ENCODE assay signal across 11 cellular contexts in genomic region chr20:31694842-31695593, GRCh38. TPM values are rescaled to one million over a fixed set of nuclear protein-coding genes. Genes with fewer than 3 reads are reported as not detected.
DNase-seq lines count a peak whose midpoint lies in the region; ATAC-seq and TF ChIP-seq lines count a peak whose summit lies in the region.
"Had no signal": no experiment of that assay in that cellular context is flagged by ENCODE, and none has a peak within 500 bp of the region (broad histone marks: within the 10 kb centered on the region; RNA-seq: fewer than 3 reads in every experiment).

No MANE protein-coding gene starts in this region.

- H3K9me3 ChIP-seq in GM23248 (ENCODE audit: low read depth) (no peaks in the 10 kb centered on the region), SU-DHL-6 (ENCODE audit: insufficient read depth, low read length) (no peaks in the 10 kb centered on the region), endodermal cell (ENCODE audit: control insufficient read depth, low read length) (no peaks in the 10 kb centered on the region), skeletal muscle satellite cell (replicated peaks; ENCODE audit: low read length) (no peaks in the 10 kb centered on the region)

- H3K79me2 ChIP-seq in GM23248 (ENCODE audit: insufficient read depth), result peaks cover 87% of the 10 kb centered on the region
- peaks cover 39% of the 10 kb centered on the region for H3K79me2 ChIP-seq in SU-DHL-6 (ENCODE audit: insufficient read depth, low read length)

- H3K9ac ChIP-seq in GM23248 (no peak overlapping the region), SU-DHL-6 (ENCODE audit: low read length) (no peak overlapping the region), endodermal cell (ENCODE audit: extremely low read depth, low read length, poor library complexity, severe bottlenecking) (no peak overlapping the region), skeletal muscle satellite cell (ENCODE audit: low read depth, low read length) (peak overlapping the region; percentile 62)

- ATAC-seq in GM21825 (IDR thresholded peaks at IDR 0.05; ENCODE audit: unreplicated experiment), result no peak

- no peak overlapping the region for H3K4me3 Mint-ChIP-seq in endodermal cell

- H3K27ac ChIP-seq in GM23248 (peak overlapping the region; percentile 61), SU-DHL-6 (ENCODE audit: low read depth, low read length) (peak overlapping the region; percentile 22), endodermal cell (ENCODE audit: low read depth, low read length) (no peak overlapping the region)

- H2AFZ ChIP-seq in GM23248 (no peak overlapping the region), SU-DHL-6 (ENCODE audit: low read depth, low read length, severe bottlenecking) (no peak overlapping the region)

- H3K36me3 ChIP-seq in GM23248 (ENCODE audit: low read depth), result no peaks in the 10 kb centered on the region
- no peaks in the 10 kb centered on the region for H3K36me3 ChIP-seq in SU-DHL-6 (ENCODE audit: low read length)
- H3K36me3 ChIP-seq in endodermal cell (ENCODE audit: control insufficient read depth, insufficient read depth, low read length), result peaks cover 26% of the 10 kb centered on the region
- H3K36me3 ChIP-seq in skeletal muscle satellite cell (ENCODE audit: insufficient read depth, low read length), result peaks cover 55% of the 10 kb centered on the region

- H4K20me1 ChIP-seq in GM23248 (ENCODE audit: insufficient read depth) (no peaks in the 10 kb centered on the region), SU-DHL-6 (ENCODE audit: low read depth, low read length) (no peaks in the 10 kb centered on the region)

- H3F3A ChIP-seq in GM23248 (ENCODE audit: insufficient read depth) (peaks cover 52% of the 10 kb centered on the region), SU-DHL-6 (ENCODE audit: insufficient read depth) (peaks cover 17% of the 10 kb centered on the region)

- H3K4me2 ChIP-seq in GM23248 (ENCODE audit: unreplicated experiment) (peak overlapping the region; percentile 55), SU-DHL-6 (ENCODE audit: low read depth, low read length, poor library complexity, severe bottlenecking) (no peak overlapping the region), skeletal muscle satellite cell (ENCODE audit: low read length) (no peak overlapping the region)

- in situ Hi-C loops in GM23248 (cut with MboI), result no loop called here

- peaks cover 49% of the 10 kb centered on the region for H3K36me3 Mint-ChIP-seq in endodermal cell (ENCODE audit: low read depth)

- no peaks in the 10 kb centered on the region for H3K9me2 ChIP-seq in GM23248 (ENCODE audit: insufficient read depth)
- no peaks in the 10 kb centered on the region for H3K9me2 ChIP-seq in SU-DHL-6 (replicated peaks; ENCODE audit: insufficient read depth, low read length)

- H3K4me3 ChIP-seq in GM23248, result no peak overlapping the region
- H3K4me3 ChIP-seq in SU-DHL-6 (ENCODE audit: insufficient read depth, low read length, poor library complexity, severe bottlenecking), result no peak overlapping the region
- no peak overlapping the region for H3K4me3 ChIP-seq in endodermal cell (ENCODE audit: low read length)
- no peak overlapping the region for H3K4me3 ChIP-seq in skeletal muscle satellite cell (ENCODE audit: low read length)

- H3K27me3 Mint-ChIP-seq in endodermal cell (ENCODE audit: insufficient read depth), result no peaks in the 10 kb centered on the region

- peak overlapping the region; percentile 18 for H3K27ac Mint-ChIP-seq in endodermal cell

- peaks cover 67% of the 10 kb centered on the region for H3K4me1 ChIP-seq in GM23248 (ENCODE audit: insufficient read depth)
- peaks cover 7% of the 10 kb centered on the region for H3K4me1 ChIP-seq in endodermal cell (ENCODE audit: control insufficient read depth, insufficient read depth, low read length)
- peaks cover 79% of the 10 kb centered on the region for H3K4me1 ChIP-seq in skeletal muscle satellite cell (ENCODE audit: control insufficient read depth, insufficient read depth, low read length)

- H3K4me1 Mint-ChIP-seq in endodermal cell, result peaks cover 57% of the 10 kb centered on the region

- H3K27me3 ChIP-seq in GM23248 (replicated peaks; ENCODE audit: insufficient read depth) (no peaks in the 10 kb centered on the region), SU-DHL-6 (ENCODE audit: low read length) (no peaks in the 10 kb centered on the region), endodermal cell (ENCODE audit: control insufficient read depth, insufficient read depth, low read length, poor library complexity, severe bottlenecking) (no peaks in the 10 kb centered on the region), skeletal muscle satellite cell (ENCODE audit: control insufficient read depth, insufficient read depth, low read length) (no peaks in the 10 kb centered on the region)

- DNase-seq in GM23248 (no peak), endodermal cell (no peak), NCI-H128 (lab: John Stamatoyannopoulos, UW; ENCODE audit: unreplicated experiment) (no peak), nucleus accumbens (lab: John Stamatoyannopoulos, UW) (no peak)
- no peak for DNase-seq in effector CD8-positive, alpha-beta T cell (lab: John Stamatoyannopoulos, UW)
- DNase-seq: effector CD4-positive, alpha-beta T cell; EL; Kasumi-1 had no signal

- TF ChIP-seq CTCF in SU-DHL-6 (IDR thresholded peaks at IDR 0.05; ENCODE audit: insufficient read depth, low read length, poor library complexity, severe bottlenecking) (no peak), endodermal cell (conservative IDR thresholded peaks at IDR 0.05) (no peak)

- WGBS in GM23248 (ENCODE audit: low coverage in 1 of 2, low lambda C conversion rate in 2 of 2, missing lambda C conversion rate in 2 of 2), 2 experiments, result 90 to 91% methylated on average over 5 of the region's 5 CpGs
- 97% methylated on average over 3 to 5 of the region's 5 CpGs for WGBS in endodermal cell (ENCODE audit: insufficient coverage in 1 of 2, insufficient read length in 1 of 2), 2 experiments

- H3K9me3 Mint-ChIP-seq in endodermal cell, result no peaks in the 10 kb centered on the region

RNA-seq across cellular contexts. Expression of gene BCL2L1, which starts 27.6 kb away (rescaled TPM):
- total RNA-seq in GM23248 (2014; rRNA removed; shearing (Covaris generic)), result 83.8 and 95.1 TPM in 2 replicates
- polyA plus RNA-seq in GM23248 (2016; fragmentation: Nextera tagmentation; extraction: Ambion mirVana), result 56.2 and 56.3 TPM in 2 replicates
- total RNA-seq in endodermal cell, result 10 to 100 TPM; 60.3 to 89.5 TPM
- 46.6 TPM for polyA plus RNA-seq in endodermal cell (2013, experiment 1 of 2)
- polyA plus RNA-seq in endodermal cell (2013, experiment 2 of 2), result 43.2 TPM
- 158 and 187 TPM in 2 replicates for total RNA-seq in skeletal muscle satellite cell (2012; rRNA removed)

RNA-seq across cellular contexts. Expression of gene TPX2, which starts 44.1 kb away (rescaled TPM):
- total RNA-seq in GM23248 (2014; rRNA removed; shearing (Covaris generic)), result 35.5 and 39.6 TPM in 2 replicates
- 37.6 and 37.7 TPM in 2 replicates for polyA plus RNA-seq in GM23248 (2016; fragmentation: Nextera tagmentation; extraction: Ambion mirVana)
- total RNA-seq in endodermal cell, result 100 to 1,000 TPM; 108 to 118 TPM
- polyA plus RNA-seq in endodermal cell (2013, experiment 1 of 2), result 137 TPM
- 134 TPM for polyA plus RNA-seq in endodermal cell (2013, experiment 2 of 2)
- total RNA-seq in skeletal muscle satellite cell (2012; rRNA removed), result 45.4 and 60.7 TPM in 2 replicates

RNA-seq across cellular contexts. Expression of gene COX4I2, which starts 57.3 kb away (rescaled TPM):
- total RNA-seq in GM23248 (2014; rRNA removed; shearing (Covaris generic)), result not detected in 2 replicates
- not detected in 2 replicates for polyA plus RNA-seq in GM23248 (2016; fragmentation: Nextera tagmentation; extraction: Ambion mirVana)
- not detected for total RNA-seq in endodermal cell
- not detected for polyA plus RNA-seq in endodermal cell (2013, experiment 1 of 2)
- not detected for polyA plus RNA-seq in endodermal cell (2013, experiment 2 of 2)
- 0.44 and 0.76 TPM in 2 replicates for total RNA-seq in skeletal muscle satellite cell (2012; rRNA removed)
